In genomic region chr11:1888811-1889526, GRCh38 we compare ENCODE assay signal across 12 cellular contexts. TPM values are rescaled to one million over a fixed set of nuclear protein-coding genes. Genes with fewer than 3 reads are reported as not detected.
A peak's percentile ranks its signal among the peaks of the same experiment; 100 is the strongest.
DNase-seq lines count a peak whose midpoint lies in the region; ATAC-seq, FAIRE-seq and TF ChIP-seq lines count a peak whose summit lies in the region.
"Had no signal": no experiment of that assay in that cellular context is flagged by ENCODE, and none has a peak within 500 bp of the region (broad histone marks: within the 10 kb centered on the region; RNA-seq: fewer than 3 reads in every experiment).

No MANE protein-coding gene starts in this region.

- POLR2A ChIA-PET in HepG2 (lab: Yijun Ruan, JAX): no interaction called here

- TF ChIP-seq RAD21 in HepG2 (CRISPR knock-in tag; IDR thresholded peaks at IDR 0.05): no peak

- TF ChIP-seq CTCF in right lobe of liver (IDR thresholded peaks at IDR 0.05) (no peak), HepG2 (CRISPR knock-in tag; IDR thresholded peaks at IDR 0.05) (no peak)

- FAIRE-seq in HepG2 (lab: Jason Lieb, UNC): no peak

- no TSS peak for BruUV-seq in HepG2 (replicated peaks; lab: Mats Ljungman, UMichigan)

- in situ Hi-C loops in HepG2 (cut with HindIII; ENCODE audit: extremely low pct_ligation_motif_present, low pct_unique_long_range_greater_than_20kb): no loop called here

- H3K4me3 ChIP-seq in right lobe of liver (no peak overlapping the region), HepG2 (replicated peaks in 1 of 3; ENCODE audit: insufficient read depth in 1 of 3, low read depth in 2 of 3, low read length in 3 of 3) (no peak overlapping the region)
- H3K4me3 ChIP-seq: hepatocyte, tibial artery had no signal

- H3K4me1 ChIP-seq in right lobe of liver: no peaks in the 10 kb centered on the region
- H3K4me1 ChIP-seq in HepG2 (ENCODE audit: insufficient read depth, low read length): no peaks in the 10 kb centered on the region

- no peak overlapping the region for H3K4me2 ChIP-seq in HepG2 (ENCODE audit: low read depth, low read length)
- H3K4me2 ChIP-seq: hepatocyte had no signal

- intact Hi-C loops in right lobe of liver (cut with DNase I) (no loop called here), HepG2 (cut with micrococcal nuclease; ENCODE audit: unreplicated experiment) (no loop called here)

- no peak overlapping the region for H3K27ac ChIP-seq in right lobe of liver
- no peak overlapping the region for H3K27ac ChIP-seq in HepG2 (ENCODE audit: extremely low read length, insufficient read depth, low read length)
- H3K27ac ChIP-seq: hepatocyte, tibial artery had no signal

- H3K79me2 ChIP-seq in HepG2 (ENCODE audit: insufficient read depth, low read length): no peaks in the 10 kb centered on the region
- H3K79me2 ChIP-seq: hepatocyte had no signal

- no peak overlapping the region for H3K9ac ChIP-seq in HepG2 (ENCODE audit: insufficient read depth, low read depth, low read length)

- DNase-seq in right lobe of liver: no peak
- DNase-seq in HepG2 (ENCODE audit: low spot score): no peak
- DNase-seq in amniotic epithelial cell (ENCODE audit: low read depth): peak; percentile 27
- DNase-seq in stimulated activated CD4-positive, alpha-beta T cell treated with anti-CD3 and anti-CD28 coated beads, Interleukin-12 subunit alpha, Interleukin-12 subunit beta, amount 100 ng/mL, for 4 hours: peak; percentile 53
- DNase-seq in putamen (ENCODE audit: low spot score): no peak
- DNase-seq in hypothalamus (lab: John Stamatoyannopoulos, UW): no peak
- no peak for DNase-seq in H4 (ENCODE audit: low spot score)
- DNase-seq: amygdala, tibial artery had no signal

- no peaks in the 10 kb centered on the region for H3K36me3 ChIP-seq in right lobe of liver
- no peaks in the 10 kb centered on the region for H3K36me3 ChIP-seq in HepG2 (replicated peaks in 1 of 2; ENCODE audit: control insufficient read depth in 1 of 2, insufficient read depth in 2 of 2, low read length in 2 of 2)

- peak; percentile 14 to 53 (median 36) for ATAC-seq in right lobe of liver
- ATAC-seq in HepG2: no peak
- ATAC-seq in GM21737 (IDR thresholded peaks at IDR 0.05; ENCODE audit: unreplicated experiment): no peak

- H3K27me3 ChIP-seq in right lobe of liver (no peaks in the 10 kb centered on the region), HepG2 (ENCODE audit: control insufficient read depth in 1 of 2, insufficient read depth in 2 of 2, low read length in 2 of 2) (peaks cover 15 to 55% of the 10 kb centered on the region in 2 experiments)
- H3K27me3 ChIP-seq: hepatocyte had no signal

- H2AFZ ChIP-seq in HepG2 (ENCODE audit: low read length): no peak overlapping the region
- H2AFZ ChIP-seq: hepatocyte had no signal

- WGBS in right lobe of liver (ENCODE audit: insufficient coverage, low coverage, low lambda C conversion rate, missing lambda C conversion rate): 54% methylated on average over 4 of the region's 26 CpGs
- WGBS in HepG2 (ENCODE audit: low lambda C conversion rate): 3% methylated on average over 4 of the region's 26 CpGs

- no peaks in the 10 kb centered on the region for H3K9me3 ChIP-seq in right lobe of liver
- H3K9me3 ChIP-seq in HepG2 (ENCODE audit: low read length): no peaks in the 10 kb centered on the region
- H3K9me3 ChIP-seq: tibial artery had no signal

- no peaks in the 10 kb centered on the region for H4K20me1 ChIP-seq in HepG2 (ENCODE audit: insufficient read depth, low read length)

- TF ChIP-seq POLR2A in right lobe of liver (IDR thresholded peaks at IDR 0.05): no peak
- no peak for TF ChIP-seq POLR2A in HepG2 (IDR thresholded peaks at IDR 0.05; ENCODE audit: insufficient read depth in 1 of 2, low read depth in 2 of 2, low read length in 2 of 2)

- TF ChIP-seq EP300 in HepG2 (IDR thresholded peaks at IDR 0.05; ENCODE audit: low read depth in 2 of 2, low read length in 2 of 2): no peak
- TF ChIP-seq EP300 in HepG2 (CRISPR knock-in tag; IDR thresholded peaks at IDR 0.05; ENCODE audit: borderline replicate concordance): no peak

- CTCF ChIA-PET in HepG2 (lab: Yijun Ruan, JAX; ENCODE audit: low intra/inter-chr PET ratio, low total read pairs): no interaction called here

RNA-seq across cellular contexts. Expression of gene PRR33, which starts 2.7 kb away (rescaled TPM):
- total RNA-seq in right lobe of liver (not detected), HepG2 (2016; rRNA removed; fragmentation: Illumina TruSeq; extraction: Trizol) (not detected in 2 replicates)
- not detected in 2 replicates for total RNA-seq in HepG2 (2016; cell fraction: cytosol; rRNA removed; fragmentation: Illumina TruSeq; extraction: Trizol; ENCODE audit: low read depth)
- total RNA-seq in HepG2 (2016; cell fraction: insoluble cytoplasmic fraction; rRNA removed; fragmentation: Illumina TruSeq; extraction: Trizol): not detected in 2 replicates
- not detected in 2 replicates for total RNA-seq in HepG2 (2016; cell fraction: membrane; rRNA removed; fragmentation: Illumina TruSeq; extraction: Trizol)
- not detected in 2 replicates for total RNA-seq in HepG2 (2016; cell fraction: nucleus; rRNA removed; fragmentation: Illumina TruSeq; extraction: Trizol)
- not detected in 2 replicates for polyA plus RNA-seq in HepG2 (2011; rRNA removed)
- polyA plus RNA-seq in HepG2 (2011; cell fraction: cytosol; rRNA removed): not detected in 2 replicates
- polyA plus RNA-seq in HepG2 (2011; cell fraction: nucleus; rRNA removed): not detected in 2 replicates
- polyA plus RNA-seq in HepG2 (2012): 0.05 TPM in 1 of 2 replicates, not detected in the other
- not detected in 2 replicates for polyA plus RNA-seq in HepG2 (2016; cell fraction: cytosol; fragmentation: Illumina TruSeq; extraction: Trizol; ENCODE audit: low read depth)
- not detected in 2 replicates for polyA plus RNA-seq in HepG2 (2016; cell fraction: insoluble cytoplasmic fraction; fragmentation: Illumina TruSeq; extraction: Trizol; ENCODE audit: low read depth)
- polyA plus RNA-seq in HepG2 (2016; cell fraction: membrane; fragmentation: Illumina TruSeq; extraction: Trizol; ENCODE audit: low read depth): not detected in 2 replicates
- polyA plus RNA-seq in HepG2 (2016; cell fraction: nucleus; fragmentation: Illumina TruSeq; extraction: Trizol; ENCODE audit: insufficient read depth, low read depth): not detected in 2 replicates
- polyA minus RNA-seq in HepG2 (2011; rRNA and poly(A)+ RNA removed; ENCODE audit: low replicate concordance): not detected in 2 replicates
- polyA minus RNA-seq in HepG2 (2011; cell fraction: cytosol; rRNA and poly(A)+ RNA removed): not detected in 2 replicates
- not detected in 2 replicates for polyA minus RNA-seq in HepG2 (2011; cell fraction: nucleus; rRNA and poly(A)+ RNA removed)
- total RNA-seq in H4 (2014; rRNA removed; shearing (Covaris generic)): not detected in 2 replicates
- total RNA-seq: hepatocyte, M059J had no signal

RNA-seq across cellular contexts. Expression of gene TNNT3, which starts 30.5 kb away (rescaled TPM):
- total RNA-seq in right lobe of liver: 1 to 10 TPM in 1 of 6 experiments, under 1 TPM in 1, not detected in 4; 0.44 to 2.2 TPM
- not detected in 2 replicates for total RNA-seq in HepG2 (2016; rRNA removed; fragmentation: Illumina TruSeq; extraction: Trizol)
- not detected in 2 replicates for total RNA-seq in HepG2 (2016; cell fraction: cytosol; rRNA removed; fragmentation: Illumina TruSeq; extraction: Trizol; ENCODE audit: low read depth)
- not detected in 2 replicates for total RNA-seq in HepG2 (2016; cell fraction: insoluble cytoplasmic fraction; rRNA removed; fragmentation: Illumina TruSeq; extraction: Trizol)
- not detected in 2 replicates for total RNA-seq in HepG2 (2016; cell fraction: membrane; rRNA removed; fragmentation: Illumina TruSeq; extraction: Trizol)
- not detected in 2 replicates for total RNA-seq in HepG2 (2016; cell fraction: nucleus; rRNA removed; fragmentation: Illumina TruSeq; extraction: Trizol)
- not detected in 2 replicates for polyA plus RNA-seq in HepG2 (2011; rRNA removed)
- not detected in 2 replicates for polyA plus RNA-seq in HepG2 (2011; cell fraction: cytosol; rRNA removed)
- not detected in 2 replicates for polyA plus RNA-seq in HepG2 (2011; cell fraction: nucleus; rRNA removed)
- not detected in 2 replicates for polyA plus RNA-seq in HepG2 (2012)
- polyA plus RNA-seq in HepG2 (2016; cell fraction: cytosol; fragmentation: Illumina TruSeq; extraction: Trizol; ENCODE audit: low read depth): not detected in 2 replicates
- polyA plus RNA-seq in HepG2 (2016; cell fraction: insoluble cytoplasmic fraction; fragmentation: Illumina TruSeq; extraction: Trizol; ENCODE audit: low read depth): not detected in 2 replicates
- polyA plus RNA-seq in HepG2 (2016; cell fraction: membrane; fragmentation: Illumina TruSeq; extraction: Trizol; ENCODE audit: low read depth): not detected in 2 replicates
- polyA plus RNA-seq in HepG2 (2016; cell fraction: nucleus; fragmentation: Illumina TruSeq; extraction: Trizol; ENCODE audit: insufficient read depth, low read depth): not detected in 2 replicates
- not detected in 2 replicates for polyA minus RNA-seq in HepG2 (2011; rRNA and poly(A)+ RNA removed; ENCODE audit: low replicate concordance)
- polyA minus RNA-seq in HepG2 (2011; cell fraction: cytosol; rRNA and poly(A)+ RNA removed): not detected in 2 replicates
- polyA minus RNA-seq in HepG2 (2011; cell fraction: nucleus; rRNA and poly(A)+ RNA removed): not detected in 2 replicates
- not detected in 2 replicates for total RNA-seq in H4 (2014; rRNA removed; shearing (Covaris generic))
- total RNA-seq: M059J had no signal

RNA-seq across cellular contexts. Expression of gene LSP1, which starts 36.1 kb away (rescaled TPM):
- total RNA-seq in right lobe of liver (10 to 100 TPM in 3 of 6 experiments, 1 to 10 TPM in 3; 2.3 to 20.6 (median 8.8) TPM), HepG2 (2016; rRNA removed; fragmentation: Illumina TruSeq; extraction: Trizol) (0.29 and 1.00 TPM in 2 replicates)
- total RNA-seq in HepG2 (2016; cell fraction: cytosol; rRNA removed; fragmentation: Illumina TruSeq; extraction: Trizol; ENCODE audit: low read depth): 0.35 and 2.3 TPM in 2 replicates
- 0.65 and 1.00 TPM in 2 replicates for total RNA-seq in HepG2 (2016; cell fraction: insoluble cytoplasmic fraction; rRNA removed; fragmentation: Illumina TruSeq; extraction: Trizol)
- 1.00 and 1.5 TPM in 2 replicates for total RNA-seq in HepG2 (2016; cell fraction: membrane; rRNA removed; fragmentation: Illumina TruSeq; extraction: Trizol)
- total RNA-seq in HepG2 (2016; cell fraction: nucleus; rRNA removed; fragmentation: Illumina TruSeq; extraction: Trizol): not detected in 2 replicates
- polyA plus RNA-seq in HepG2 (2011; rRNA removed): 0.59 and 1.5 TPM in 2 replicates
- 0.87 and 0.93 TPM in 2 replicates for polyA plus RNA-seq in HepG2 (2011; cell fraction: cytosol; rRNA removed)
- 1.4 and 10.9 TPM in 2 replicates for polyA plus RNA-seq in HepG2 (2011; cell fraction: nucleus; rRNA removed)
- 0.93 and 1.1 TPM in 2 replicates for polyA plus RNA-seq in HepG2 (2012)
- 0.59 and 1.5 TPM in 2 replicates for polyA plus RNA-seq in HepG2 (2016; cell fraction: cytosol; fragmentation: Illumina TruSeq; extraction: Trizol; ENCODE audit: low read depth)
- 0.38 and 0.45 TPM in 2 replicates for polyA plus RNA-seq in HepG2 (2016; cell fraction: insoluble cytoplasmic fraction; fragmentation: Illumina TruSeq; extraction: Trizol; ENCODE audit: low read depth)
- 0.73 and 1.2 TPM in 2 replicates for polyA plus RNA-seq in HepG2 (2016; cell fraction: membrane; fragmentation: Illumina TruSeq; extraction: Trizol; ENCODE audit: low read depth)
- 0.79 and 0.90 TPM in 2 replicates for polyA plus RNA-seq in HepG2 (2016; cell fraction: nucleus; fragmentation: Illumina TruSeq; extraction: Trizol; ENCODE audit: insufficient read depth, low read depth)
- 0.28 and 0.60 TPM in 2 replicates for polyA minus RNA-seq in HepG2 (2011; rRNA and poly(A)+ RNA removed; ENCODE audit: low replicate concordance)
- polyA minus RNA-seq in HepG2 (2011; cell fraction: cytosol; rRNA and poly(A)+ RNA removed): 0.59 and 0.70 TPM in 2 replicates
- not detected in 2 replicates for polyA minus RNA-seq in HepG2 (2011; cell fraction: nucleus; rRNA and poly(A)+ RNA removed)
- total RNA-seq in H4 (2014; rRNA removed; shearing (Covaris generic)): 3.3 TPM in 2 replicates

RNA-seq across cellular contexts. Expression of gene TNNI2, which starts 50.2 kb away (rescaled TPM):
- 1 to 10 TPM in 2 of 6 experiments, under 1 TPM in 1, not detected in 3; 0.31 to 1.9 (median 1.1) TPM for total RNA-seq in right lobe of liver
- total RNA-seq in HepG2 (2016; rRNA removed; fragmentation: Illumina TruSeq; extraction: Trizol): 7.2 and 8.5 TPM in 2 replicates
- total RNA-seq in HepG2 (2016; cell fraction: cytosol; rRNA removed; fragmentation: Illumina TruSeq; extraction: Trizol; ENCODE audit: low read depth): 4.6 and 5.0 TPM in 2 replicates
- 6.9 and 7.7 TPM in 2 replicates for total RNA-seq in HepG2 (2016; cell fraction: insoluble cytoplasmic fraction; rRNA removed; fragmentation: Illumina TruSeq; extraction: Trizol)
- total RNA-seq in HepG2 (2016; cell fraction: membrane; rRNA removed; fragmentation: Illumina TruSeq; extraction: Trizol): 5.9 and 6.3 TPM in 2 replicates
- total RNA-seq in HepG2 (2016; cell fraction: nucleus; rRNA removed; fragmentation: Illumina TruSeq; extraction: Trizol): 2.2 and 3.4 TPM in 2 replicates
- polyA plus RNA-seq in HepG2 (2011; rRNA removed): 12.0 and 21.2 TPM in 2 replicates
- polyA plus RNA-seq in HepG2 (2011; cell fraction: cytosol; rRNA removed): 19.5 and 30.5 TPM in 2 replicates
- polyA plus RNA-seq in HepG2 (2011; cell fraction: nucleus; rRNA removed): 47.5 and 50.6 TPM in 2 replicates
- 52.9 and 67.0 TPM in 2 replicates for polyA plus RNA-seq in HepG2 (2012)
- 7.5 and 8.0 TPM in 2 replicates for polyA plus RNA-seq in HepG2 (2016; cell fraction: cytosol; fragmentation: Illumina TruSeq; extraction: Trizol; ENCODE audit: low read depth)
- 6.6 and 8.3 TPM in 2 replicates for polyA plus RNA-seq in HepG2 (2016; cell fraction: insoluble cytoplasmic fraction; fragmentation: Illumina TruSeq; extraction: Trizol; ENCODE audit: low read depth)
- 4.0 and 6.2 TPM in 2 replicates for polyA plus RNA-seq in HepG2 (2016; cell fraction: membrane; fragmentation: Illumina TruSeq; extraction: Trizol; ENCODE audit: low read depth)
- 5.3 and 9.8 TPM in 2 replicates for polyA plus RNA-seq in HepG2 (2016; cell fraction: nucleus; fragmentation: Illumina TruSeq; extraction: Trizol; ENCODE audit: insufficient read depth, low read depth)
- polyA minus RNA-seq in HepG2 (2011; rRNA and poly(A)+ RNA removed; ENCODE audit: low replicate concordance): 2.8 TPM in 1 of 2 replicates, not detected in the other
- 3.9 and 4.6 TPM in 2 replicates for polyA minus RNA-seq in HepG2 (2011; cell fraction: cytosol; rRNA and poly(A)+ RNA removed)
- 2.6 and 3.2 TPM in 2 replicates for polyA minus RNA-seq in HepG2 (2011; cell fraction: nucleus; rRNA and poly(A)+ RNA removed)
- total RNA-seq in H4 (2014; rRNA removed; shearing (Covaris generic)): not detected in 2 replicates
- total RNA-seq: M059J had no signal

RNA-seq across cellular contexts. Expression of gene SYT8, which starts 54.2 kb away (rescaled TPM):
- total RNA-seq in right lobe of liver (under 1 TPM in 1 of 6 experiments, not detected in 5; 0.68 TPM), HepG2 (2016; rRNA removed; fragmentation: Illumina TruSeq; extraction: Trizol) (0.60 TPM in 1 of 2 replicates, not detected in the other)
- not detected in 2 replicates for total RNA-seq in HepG2 (2016; cell fraction: cytosol; rRNA removed; fragmentation: Illumina TruSeq; extraction: Trizol; ENCODE audit: low read depth)
- 0.19 TPM in 1 of 2 replicates, not detected in the other for total RNA-seq in HepG2 (2016; cell fraction: insoluble cytoplasmic fraction; rRNA removed; fragmentation: Illumina TruSeq; extraction: Trizol)
- 0.12 and 0.24 TPM in 2 replicates for total RNA-seq in HepG2 (2016; cell fraction: membrane; rRNA removed; fragmentation: Illumina TruSeq; extraction: Trizol)
- total RNA-seq in HepG2 (2016; cell fraction: nucleus; rRNA removed; fragmentation: Illumina TruSeq; extraction: Trizol): 0.38 and 1.4 TPM in 2 replicates
- 2.1 and 2.3 TPM in 2 replicates for polyA plus RNA-seq in HepG2 (2011; rRNA removed)
- 0.23 and 0.67 TPM in 2 replicates for polyA plus RNA-seq in HepG2 (2011; cell fraction: cytosol; rRNA removed)
- 64.9 and 87.5 TPM in 2 replicates for polyA plus RNA-seq in HepG2 (2011; cell fraction: nucleus; rRNA removed)
- 0.56 and 1.3 TPM in 2 replicates for polyA plus RNA-seq in HepG2 (2012)
- polyA plus RNA-seq in HepG2 (2016; cell fraction: cytosol; fragmentation: Illumina TruSeq; extraction: Trizol; ENCODE audit: low read depth): not detected in 2 replicates
- polyA plus RNA-seq in HepG2 (2016; cell fraction: insoluble cytoplasmic fraction; fragmentation: Illumina TruSeq; extraction: Trizol; ENCODE audit: low read depth): not detected in 2 replicates
- polyA plus RNA-seq in HepG2 (2016; cell fraction: membrane; fragmentation: Illumina TruSeq; extraction: Trizol; ENCODE audit: low read depth): not detected in 2 replicates
- 1.7 and 2.2 TPM in 2 replicates for polyA plus RNA-seq in HepG2 (2016; cell fraction: nucleus; fragmentation: Illumina TruSeq; extraction: Trizol; ENCODE audit: insufficient read depth, low read depth)
- 0.28 TPM in 1 of 2 replicates, not detected in the other for polyA minus RNA-seq in HepG2 (2011; rRNA and poly(A)+ RNA removed; ENCODE audit: low replicate concordance)
- polyA minus RNA-seq in HepG2 (2011; cell fraction: cytosol; rRNA and poly(A)+ RNA removed): 0.62 TPM in 1 of 2 replicates, not detected in the other
- 2.9 and 3.7 TPM in 2 replicates for polyA minus RNA-seq in HepG2 (2011; cell fraction: nucleus; rRNA and poly(A)+ RNA removed)
- not detected in 2 replicates for total RNA-seq in H4 (2014; rRNA removed; shearing (Covaris generic))
- total RNA-seq: M059J had no signal

Comparison
In these comparisons a context has a peak if more than half of its experiments do, and no peak if none do; other contexts are left out.
1. ATAC-seq: peak in right lobe of liver (4 of 4); none in HepG2 (single experiment) and GM21737 (single experiment).
2. DNase-seq: peak in amniotic epithelial cell (single experiment) and stimulated activated CD4-positive, alpha-beta T cell treated with anti-CD3 and anti-CD28 coated beads, Interleukin-12 subunit alpha, Interleukin-12 subunit beta, amount 100 ng/mL, for 4 hours (single experiment); none in right lobe of liver (0 of 3), HepG2 (single experiment), putamen (single experiment), hypothalamus (0 of 51) and H4 (single experiment).